1 cellular context compared by ENCODE assay signal in the genomic region with DNA sequence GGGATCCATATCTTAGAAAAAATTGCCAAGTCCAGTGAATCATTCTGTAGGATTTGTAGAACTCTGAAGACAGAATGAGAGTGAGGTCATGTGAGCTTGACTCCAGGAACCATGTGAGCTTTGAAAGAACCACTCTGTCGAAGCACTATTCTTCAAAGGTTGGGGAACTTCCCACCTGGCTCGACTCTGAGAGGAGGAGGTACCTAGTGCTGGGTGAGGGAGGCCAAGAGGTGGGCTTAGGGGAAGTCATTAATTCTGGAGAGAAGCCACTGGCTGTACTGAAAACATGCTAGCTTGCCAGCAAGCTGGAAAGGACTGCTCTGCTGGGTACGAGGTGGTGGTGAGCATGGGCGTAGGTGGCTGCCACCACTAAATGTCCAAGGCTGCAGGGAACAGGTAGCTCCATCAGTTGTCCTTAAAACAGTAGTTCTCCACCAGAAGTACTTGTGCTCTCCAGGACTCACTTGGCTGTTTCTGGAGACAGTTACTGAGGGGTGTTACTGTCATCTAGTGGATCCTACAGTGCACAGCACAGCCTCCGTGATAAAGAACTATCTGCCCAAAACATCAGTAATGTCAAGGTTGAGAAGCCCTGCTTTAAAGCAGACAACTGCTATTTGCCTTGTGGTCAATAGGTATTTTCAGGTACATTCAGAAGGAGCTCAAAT.
TF ChIP-seq lines count a peak whose summit lies in the region.

No MANE protein-coding gene starts in this region.

TF ChIP-seq in K562, 482 proteins besides CTCF, POLR2A, EP300 and RAD21 (continued from another document and continues in another):
- TF ChIP-seq, protein P1, sequence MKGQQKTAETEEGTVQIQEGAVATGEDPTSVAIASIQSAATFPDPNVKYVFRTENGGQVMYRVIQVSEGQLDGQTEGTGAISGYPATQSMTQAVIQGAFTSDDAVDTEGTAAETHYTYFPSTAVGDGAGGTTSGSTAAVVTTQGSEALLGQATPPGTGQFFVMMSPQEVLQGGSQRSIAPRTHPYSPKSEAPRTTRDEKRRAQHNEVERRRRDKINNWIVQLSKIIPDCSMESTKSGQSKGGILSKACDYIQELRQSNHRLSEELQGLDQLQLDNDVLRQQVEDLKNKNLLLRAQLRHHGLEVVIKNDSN (CRISPR knock-in tag; IDR thresholded peaks at IDR 0.05): peak; percentile 33
- TF ChIP-seq CBX2 (IDR thresholded peaks at IDR 0.05; ENCODE audit: insufficient read depth, low read length, poor library complexity, severe bottlenecking) (no peak), SMAD3 (CRISPR knock-in tag; conservative IDR thresholded peaks at IDR 0.05) (no peak), POLR2B (IDR thresholded peaks at IDR 0.05; ENCODE audit: low read depth, partially characterized antibody) (peak; percentile 46), MYNN (IDR thresholded peaks at IDR 0.05) (peak; percentile 58; the same call in 1 of the 2 replicates), MYNN (CRISPR knock-in tag; IDR thresholded peaks at IDR 0.05) (no peak), ARID2 (IDR thresholded peaks at IDR 0.05) (0 out of 2 replicates have a peak, but pooled peaks have one; percentile 48), JUND (IDR thresholded peaks at IDR 0.05; ENCODE audit: borderline replicate concordance, low read depth, low read length) (peak; percentile 15; the same call in 1 of the 2 replicates), JUND (tag; IDR thresholded peaks at IDR 0.05; ENCODE audit: borderline replicate concordance, low read depth, low read length) (no peak), SOX6 (IDR thresholded peaks at IDR 0.05) (peak; percentile 41; the same call in 1 of the 2 replicates), ZBED1 (IDR thresholded peaks at IDR 0.05) (no peak), DNMT1 (IDR thresholded peaks at IDR 0.05) (0 out of 2 replicates have a peak, but pooled peaks have one; percentile 17), TBL1XR1 (IDR thresholded peaks at IDR 0.05; ENCODE audit: low read length in 2 of 2) (0 out of 4 replicates have a peak, but pooled peaks of 1 of the 2 experiments have one; percentile 17)
- TF ChIP-seq, protein P2, sequence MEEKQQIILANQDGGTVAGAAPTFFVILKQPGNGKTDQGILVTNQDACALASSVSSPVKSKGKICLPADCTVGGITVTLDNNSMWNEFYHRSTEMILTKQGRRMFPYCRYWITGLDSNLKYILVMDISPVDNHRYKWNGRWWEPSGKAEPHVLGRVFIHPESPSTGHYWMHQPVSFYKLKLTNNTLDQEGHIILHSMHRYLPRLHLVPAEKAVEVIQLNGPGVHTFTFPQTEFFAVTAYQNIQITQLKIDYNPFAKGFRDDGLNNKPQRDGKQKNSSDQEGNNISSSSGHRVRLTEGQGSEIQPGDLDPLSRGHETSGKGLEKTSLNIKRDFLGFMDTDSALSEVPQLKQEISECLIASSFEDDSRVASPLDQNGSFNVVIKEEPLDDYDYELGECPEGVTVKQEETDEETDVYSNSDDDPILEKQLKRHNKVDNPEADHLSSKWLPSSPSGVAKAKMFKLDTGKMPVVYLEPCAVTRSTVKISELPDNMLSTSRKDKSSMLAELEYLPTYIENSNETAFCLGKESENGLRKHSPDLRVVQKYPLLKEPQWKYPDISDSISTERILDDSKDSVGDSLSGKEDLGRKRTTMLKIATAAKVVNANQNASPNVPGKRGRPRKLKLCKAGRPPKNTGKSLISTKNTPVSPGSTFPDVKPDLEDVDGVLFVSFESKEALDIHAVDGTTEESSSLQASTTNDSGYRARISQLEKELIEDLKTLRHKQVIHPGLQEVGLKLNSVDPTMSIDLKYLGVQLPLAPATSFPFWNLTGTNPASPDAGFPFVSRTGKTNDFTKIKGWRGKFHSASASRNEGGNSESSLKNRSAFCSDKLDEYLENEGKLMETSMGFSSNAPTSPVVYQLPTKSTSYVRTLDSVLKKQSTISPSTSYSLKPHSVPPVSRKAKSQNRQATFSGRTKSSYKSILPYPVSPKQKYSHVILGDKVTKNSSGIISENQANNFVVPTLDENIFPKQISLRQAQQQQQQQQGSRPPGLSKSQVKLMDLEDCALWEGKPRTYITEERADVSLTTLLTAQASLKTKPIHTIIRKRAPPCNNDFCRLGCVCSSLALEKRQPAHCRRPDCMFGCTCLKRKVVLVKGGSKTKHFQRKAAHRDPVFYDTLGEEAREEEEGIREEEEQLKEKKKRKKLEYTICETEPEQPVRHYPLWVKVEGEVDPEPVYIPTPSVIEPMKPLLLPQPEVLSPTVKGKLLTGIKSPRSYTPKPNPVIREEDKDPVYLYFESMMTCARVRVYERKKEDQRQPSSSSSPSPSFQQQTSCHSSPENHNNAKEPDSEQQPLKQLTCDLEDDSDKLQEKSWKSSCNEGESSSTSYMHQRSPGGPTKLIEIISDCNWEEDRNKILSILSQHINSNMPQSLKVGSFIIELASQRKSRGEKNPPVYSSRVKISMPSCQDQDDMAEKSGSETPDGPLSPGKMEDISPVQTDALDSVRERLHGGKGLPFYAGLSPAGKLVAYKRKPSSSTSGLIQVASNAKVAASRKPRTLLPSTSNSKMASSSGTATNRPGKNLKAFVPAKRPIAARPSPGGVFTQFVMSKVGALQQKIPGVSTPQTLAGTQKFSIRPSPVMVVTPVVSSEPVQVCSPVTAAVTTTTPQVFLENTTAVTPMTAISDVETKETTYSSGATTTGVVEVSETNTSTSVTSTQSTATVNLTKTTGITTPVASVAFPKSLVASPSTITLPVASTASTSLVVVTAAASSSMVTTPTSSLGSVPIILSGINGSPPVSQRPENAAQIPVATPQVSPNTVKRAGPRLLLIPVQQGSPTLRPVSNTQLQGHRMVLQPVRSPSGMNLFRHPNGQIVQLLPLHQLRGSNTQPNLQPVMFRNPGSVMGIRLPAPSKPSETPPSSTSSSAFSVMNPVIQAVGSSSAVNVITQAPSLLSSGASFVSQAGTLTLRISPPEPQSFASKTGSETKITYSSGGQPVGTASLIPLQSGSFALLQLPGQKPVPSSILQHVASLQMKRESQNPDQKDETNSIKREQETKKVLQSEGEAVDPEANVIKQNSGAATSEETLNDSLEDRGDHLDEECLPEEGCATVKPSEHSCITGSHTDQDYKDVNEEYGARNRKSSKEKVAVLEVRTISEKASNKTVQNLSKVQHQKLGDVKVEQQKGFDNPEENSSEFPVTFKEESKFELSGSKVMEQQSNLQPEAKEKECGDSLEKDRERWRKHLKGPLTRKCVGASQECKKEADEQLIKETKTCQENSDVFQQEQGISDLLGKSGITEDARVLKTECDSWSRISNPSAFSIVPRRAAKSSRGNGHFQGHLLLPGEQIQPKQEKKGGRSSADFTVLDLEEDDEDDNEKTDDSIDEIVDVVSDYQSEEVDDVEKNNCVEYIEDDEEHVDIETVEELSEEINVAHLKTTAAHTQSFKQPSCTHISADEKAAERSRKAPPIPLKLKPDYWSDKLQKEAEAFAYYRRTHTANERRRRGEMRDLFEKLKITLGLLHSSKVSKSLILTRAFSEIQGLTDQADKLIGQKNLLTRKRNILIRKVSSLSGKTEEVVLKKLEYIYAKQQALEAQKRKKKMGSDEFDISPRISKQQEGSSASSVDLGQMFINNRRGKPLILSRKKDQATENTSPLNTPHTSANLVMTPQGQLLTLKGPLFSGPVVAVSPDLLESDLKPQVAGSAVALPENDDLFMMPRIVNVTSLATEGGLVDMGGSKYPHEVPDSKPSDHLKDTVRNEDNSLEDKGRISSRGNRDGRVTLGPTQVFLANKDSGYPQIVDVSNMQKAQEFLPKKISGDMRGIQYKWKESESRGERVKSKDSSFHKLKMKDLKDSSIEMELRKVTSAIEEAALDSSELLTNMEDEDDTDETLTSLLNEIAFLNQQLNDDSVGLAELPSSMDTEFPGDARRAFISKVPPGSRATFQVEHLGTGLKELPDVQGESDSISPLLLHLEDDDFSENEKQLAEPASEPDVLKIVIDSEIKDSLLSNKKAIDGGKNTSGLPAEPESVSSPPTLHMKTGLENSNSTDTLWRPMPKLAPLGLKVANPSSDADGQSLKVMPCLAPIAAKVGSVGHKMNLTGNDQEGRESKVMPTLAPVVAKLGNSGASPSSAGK (IDR thresholded peaks at IDR 0.05): peak; percentile 69
- TF ChIP-seq, protein P3, sequence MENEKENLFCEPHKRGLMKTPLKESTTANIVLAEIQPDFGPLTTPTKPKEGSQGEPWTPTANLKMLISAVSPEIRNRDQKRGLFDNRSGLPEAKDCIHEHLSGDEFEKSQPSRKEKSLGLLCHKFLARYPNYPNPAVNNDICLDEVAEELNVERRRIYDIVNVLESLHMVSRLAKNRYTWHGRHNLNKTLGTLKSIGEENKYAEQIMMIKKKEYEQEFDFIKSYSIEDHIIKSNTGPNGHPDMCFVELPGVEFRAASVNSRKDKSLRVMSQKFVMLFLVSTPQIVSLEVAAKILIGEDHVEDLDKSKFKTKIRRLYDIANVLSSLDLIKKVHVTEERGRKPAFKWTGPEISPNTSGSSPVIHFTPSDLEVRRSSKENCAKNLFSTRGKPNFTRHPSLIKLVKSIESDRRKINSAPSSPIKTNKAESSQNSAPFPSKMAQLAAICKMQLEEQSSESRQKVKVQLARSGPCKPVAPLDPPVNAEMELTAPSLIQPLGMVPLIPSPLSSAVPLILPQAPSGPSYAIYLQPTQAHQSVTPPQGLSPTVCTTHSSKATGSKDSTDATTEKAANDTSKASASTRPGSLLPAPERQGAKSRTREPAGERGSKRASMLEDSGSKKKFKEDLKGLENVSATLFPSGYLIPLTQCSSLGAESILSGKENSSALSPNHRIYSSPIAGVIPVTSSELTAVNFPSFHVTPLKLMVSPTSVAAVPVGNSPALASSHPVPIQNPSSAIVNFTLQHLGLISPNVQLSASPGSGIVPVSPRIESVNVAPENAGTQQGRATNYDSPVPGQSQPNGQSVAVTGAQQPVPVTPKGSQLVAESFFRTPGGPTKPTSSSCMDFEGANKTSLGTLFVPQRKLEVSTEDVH (IDR thresholded peaks at IDR 0.05; ENCODE audit: low read depth, partially characterized antibody): peak; percentile 61
- TF ChIP-seq, protein P4, sequence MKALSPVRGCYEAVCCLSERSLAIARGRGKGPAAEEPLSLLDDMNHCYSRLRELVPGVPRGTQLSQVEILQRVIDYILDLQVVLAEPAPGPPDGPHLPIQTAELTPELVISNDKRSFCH (CRISPR knock-in tag; IDR thresholded peaks at IDR 0.05): no peak
- TF ChIP-seq, protein P4 (tag; IDR thresholded peaks at IDR 0.05): 0 out of 2 replicates have a peak, but pooled peaks have one; percentile 39
- TF ChIP-seq, protein P5, sequence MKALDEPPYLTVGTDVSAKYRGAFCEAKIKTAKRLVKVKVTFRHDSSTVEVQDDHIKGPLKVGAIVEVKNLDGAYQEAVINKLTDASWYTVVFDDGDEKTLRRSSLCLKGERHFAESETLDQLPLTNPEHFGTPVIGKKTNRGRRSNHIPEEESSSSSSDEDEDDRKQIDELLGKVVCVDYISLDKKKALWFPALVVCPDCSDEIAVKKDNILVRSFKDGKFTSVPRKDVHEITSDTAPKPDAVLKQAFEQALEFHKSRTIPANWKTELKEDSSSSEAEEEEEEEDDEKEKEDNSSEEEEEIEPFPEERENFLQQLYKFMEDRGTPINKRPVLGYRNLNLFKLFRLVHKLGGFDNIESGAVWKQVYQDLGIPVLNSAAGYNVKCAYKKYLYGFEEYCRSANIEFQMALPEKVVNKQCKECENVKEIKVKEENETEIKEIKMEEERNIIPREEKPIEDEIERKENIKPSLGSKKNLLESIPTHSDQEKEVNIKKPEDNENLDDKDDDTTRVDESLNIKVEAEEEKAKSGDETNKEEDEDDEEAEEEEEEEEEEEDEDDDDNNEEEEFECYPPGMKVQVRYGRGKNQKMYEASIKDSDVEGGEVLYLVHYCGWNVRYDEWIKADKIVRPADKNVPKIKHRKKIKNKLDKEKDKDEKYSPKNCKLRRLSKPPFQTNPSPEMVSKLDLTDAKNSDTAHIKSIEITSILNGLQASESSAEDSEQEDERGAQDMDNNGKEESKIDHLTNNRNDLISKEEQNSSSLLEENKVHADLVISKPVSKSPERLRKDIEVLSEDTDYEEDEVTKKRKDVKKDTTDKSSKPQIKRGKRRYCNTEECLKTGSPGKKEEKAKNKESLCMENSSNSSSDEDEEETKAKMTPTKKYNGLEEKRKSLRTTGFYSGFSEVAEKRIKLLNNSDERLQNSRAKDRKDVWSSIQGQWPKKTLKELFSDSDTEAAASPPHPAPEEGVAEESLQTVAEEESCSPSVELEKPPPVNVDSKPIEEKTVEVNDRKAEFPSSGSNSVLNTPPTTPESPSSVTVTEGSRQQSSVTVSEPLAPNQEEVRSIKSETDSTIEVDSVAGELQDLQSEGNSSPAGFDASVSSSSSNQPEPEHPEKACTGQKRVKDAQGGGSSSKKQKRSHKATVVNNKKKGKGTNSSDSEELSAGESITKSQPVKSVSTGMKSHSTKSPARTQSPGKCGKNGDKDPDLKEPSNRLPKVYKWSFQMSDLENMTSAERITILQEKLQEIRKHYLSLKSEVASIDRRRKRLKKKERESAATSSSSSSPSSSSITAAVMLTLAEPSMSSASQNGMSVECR (CRISPR knock-in tag; IDR thresholded peaks at IDR 0.05): peak; percentile 37; the same call in 1 of the 2 replicates
- TF ChIP-seq, protein P6, sequence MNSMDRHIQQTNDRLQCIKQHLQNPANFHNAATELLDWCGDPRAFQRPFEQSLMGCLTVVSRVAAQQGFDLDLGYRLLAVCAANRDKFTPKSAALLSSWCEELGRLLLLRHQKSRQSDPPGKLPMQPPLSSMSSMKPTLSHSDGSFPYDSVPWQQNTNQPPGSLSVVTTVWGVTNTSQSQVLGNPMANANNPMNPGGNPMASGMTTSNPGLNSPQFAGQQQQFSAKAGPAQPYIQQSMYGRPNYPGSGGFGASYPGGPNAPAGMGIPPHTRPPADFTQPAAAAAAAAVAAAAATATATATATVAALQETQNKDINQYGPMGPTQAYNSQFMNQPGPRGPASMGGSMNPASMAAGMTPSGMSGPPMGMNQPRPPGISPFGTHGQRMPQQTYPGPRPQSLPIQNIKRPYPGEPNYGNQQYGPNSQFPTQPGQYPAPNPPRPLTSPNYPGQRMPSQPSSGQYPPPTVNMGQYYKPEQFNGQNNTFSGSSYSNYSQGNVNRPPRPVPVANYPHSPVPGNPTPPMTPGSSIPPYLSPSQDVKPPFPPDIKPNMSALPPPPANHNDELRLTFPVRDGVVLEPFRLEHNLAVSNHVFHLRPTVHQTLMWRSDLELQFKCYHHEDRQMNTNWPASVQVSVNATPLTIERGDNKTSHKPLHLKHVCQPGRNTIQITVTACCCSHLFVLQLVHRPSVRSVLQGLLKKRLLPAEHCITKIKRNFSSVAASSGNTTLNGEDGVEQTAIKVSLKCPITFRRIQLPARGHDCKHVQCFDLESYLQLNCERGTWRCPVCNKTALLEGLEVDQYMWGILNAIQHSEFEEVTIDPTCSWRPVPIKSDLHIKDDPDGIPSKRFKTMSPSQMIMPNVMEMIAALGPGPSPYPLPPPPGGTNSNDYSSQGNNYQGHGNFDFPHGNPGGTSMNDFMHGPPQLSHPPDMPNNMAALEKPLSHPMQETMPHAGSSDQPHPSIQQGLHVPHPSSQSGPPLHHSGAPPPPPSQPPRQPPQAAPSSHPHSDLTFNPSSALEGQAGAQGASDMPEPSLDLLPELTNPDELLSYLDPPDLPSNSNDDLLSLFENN (IDR thresholded peaks at IDR 0.05; ENCODE audit: low read depth in 2 of 2, low read length in 2 of 2): 0 out of 4 replicates have a peak, but pooled peaks of 1 of the 2 experiments have one; percentile 43
- TF ChIP-seq, protein P7, sequence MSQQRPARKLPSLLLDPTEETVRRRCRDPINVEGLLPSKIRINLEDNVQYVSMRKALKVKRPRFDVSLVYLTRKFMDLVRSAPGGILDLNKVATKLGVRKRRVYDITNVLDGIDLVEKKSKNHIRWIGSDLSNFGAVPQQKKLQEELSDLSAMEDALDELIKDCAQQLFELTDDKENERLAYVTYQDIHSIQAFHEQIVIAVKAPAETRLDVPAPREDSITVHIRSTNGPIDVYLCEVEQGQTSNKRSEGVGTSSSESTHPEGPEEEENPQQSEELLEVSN (IDR thresholded peaks at IDR 0.05; ENCODE audit: borderline replicate concordance in 1 of 2, extremely low read depth in 1 of 2, insufficient read depth in 1 of 2, insufficient read length in 1 of 2, low read depth in 1 of 2, low read length in 1 of 2, poor library complexity in 1 of 2, severe bottlenecking in 1 of 2): peak in 1 of 2 experiments; percentile 17
